Comparison of ENCODE assay signal across 1 cellular context in genomic region chr4:184860018-184860530, GRCh38.
TF ChIP-seq lines count a peak whose summit lies in the region.

No MANE protein-coding gene starts in this region.

TF ChIP-seq in GM23338, 12 proteins besides CTCF, POLR2A, EP300 and RAD21 (continued from another document):
- TF ChIP-seq JUNB (IDR thresholded peaks at IDR 0.05; ENCODE audit: unreplicated experiment): no peak
- no peak for TF ChIP-seq ETS1 (IDR thresholded peaks at IDR 0.05)
- TF ChIP-seq NANOG (IDR thresholded peaks at IDR 0.05; ENCODE audit: borderline replicate concordance): no peak
- no peak for TF ChIP-seq EZH2phosphoT487 (IDR thresholded peaks at IDR 0.05; ENCODE audit: unreplicated experiment)
